In the genomic region with DNA sequence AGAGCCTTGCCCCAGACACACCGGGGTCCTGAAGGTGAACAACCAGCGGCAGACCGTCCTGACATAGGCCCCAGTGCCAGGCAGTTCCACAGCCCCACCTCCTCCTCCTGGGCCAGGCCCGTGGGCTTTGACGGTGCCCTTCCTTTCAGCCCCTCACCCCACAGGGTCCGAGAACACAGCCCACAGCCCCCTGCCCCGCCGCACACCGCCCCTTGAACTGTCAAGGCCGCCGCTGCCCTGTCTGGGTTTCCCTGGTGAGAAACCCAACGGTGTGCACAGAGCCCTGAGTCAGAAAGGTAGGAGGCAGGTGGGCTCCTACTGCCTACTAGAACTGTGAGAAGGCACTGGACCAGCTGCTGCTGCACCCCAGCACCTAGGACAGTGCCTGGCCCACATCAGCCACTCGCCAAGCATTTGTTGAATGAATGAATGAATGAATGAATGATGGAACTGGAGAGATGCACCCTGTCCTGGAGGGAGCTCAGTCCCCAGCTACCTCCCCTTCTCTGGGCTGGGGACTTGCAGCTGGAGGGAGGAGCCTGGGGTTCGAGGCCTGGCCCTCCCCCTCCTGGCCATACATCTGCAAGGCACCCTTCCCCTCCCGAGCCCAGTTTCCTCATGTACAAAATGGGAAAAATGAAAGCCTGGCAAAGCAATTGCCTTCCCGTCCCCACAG, we compare ENCODE assay signal across 19 cellular contexts.
DNase-seq lines count a peak whose midpoint lies in the region; ATAC-seq, FAIRE-seq and TF ChIP-seq lines count a peak whose summit lies in the region.
"Had no signal": no experiment of that assay in that cellular context is flagged by ENCODE, and none has a peak within 500 bp of the region (broad histone marks: within the 10 kb centered on the region; RNA-seq: fewer than 3 reads in every experiment).

No MANE protein-coding gene starts in this region.

- H3K27ac ChIP-seq in K562 (ENCODE audit: extremely low read depth, low read depth, low read length) = no peak overlapping the region
- H3K27ac ChIP-seq in neuronal stem cell (replicated peaks; ENCODE audit: low read length) = no peak overlapping the region
- H3K27ac ChIP-seq: breast epithelium, tibial nerve had no signal

- no peak overlapping the region for H3K18ac ChIP-seq in neuronal stem cell (ENCODE audit: low read length)

- peak overlapping the region; percentile 38 for H3K23ac ChIP-seq in neuronal stem cell (ENCODE audit: low read depth, low read length, poor library complexity)

- CTCF ChIA-PET in K562 (lab: Yijun Ruan, JAX; ENCODE audit: low intra/inter-chr PET ratio) = no interaction called here
- CTCF ChIA-PET in Calu3 (lab: Charles Lee) = interaction anchor here (1.6 kb wide), 1 partner anchor 30 kb away, joined by 4 read pairs; no protein-coding TSS in a partner anchor

- H2AFZ ChIP-seq in K562 (ENCODE audit: low read depth, low read length) = no peak overlapping the region
- no peak overlapping the region for H2AFZ ChIP-seq in neuronal stem cell (ENCODE audit: low read length)

- no peaks in the 10 kb centered on the region for H3K36me3 Mint-ChIP-seq in HFFc6 (ENCODE audit: low read depth)
- H3K36me3 Mint-ChIP-seq in Calu3 (ENCODE audit: insufficient read depth, unreplicated experiment) = no peaks in the 10 kb centered on the region
- H3K36me3 Mint-ChIP-seq: activated naive CD8-positive, alpha-beta T cell treated with anti-CD3 and anti-CD28 coated beads, Interleukin-2, amount 10 ng/mL, durations not matched to agents 7 days and 5 days; immature natural killer cell; naive thymus-derived CD4-positive, alpha-beta T cell had no signal

- H3K9ac ChIP-seq in K562 (ENCODE audit: insufficient read depth in 1 of 2, low read depth in 2 of 2, low read length in 2 of 2) = no peak overlapping the region
- no peak overlapping the region for H3K9ac ChIP-seq in neuronal stem cell (ENCODE audit: low read depth, low read length, poor library complexity)

- H3K79me2 ChIP-seq in K562 (ENCODE audit: control insufficient read depth, insufficient read depth, low read length) = no peaks in the 10 kb centered on the region

- no peak overlapping the region for H4K8ac ChIP-seq in neuronal stem cell (ENCODE audit: low read depth, low read length)

- no peak overlapping the region for H2BK120ac ChIP-seq in neuronal stem cell (ENCODE audit: low read depth, low read length)

- no peak overlapping the region for H3K27ac Mint-ChIP-seq in HFFc6
- H3K27ac Mint-ChIP-seq in Calu3 (ENCODE audit: unreplicated experiment) = no peak overlapping the region
- H3K27ac Mint-ChIP-seq: activated naive CD8-positive, alpha-beta T cell treated with anti-CD3 and anti-CD28 coated beads, Interleukin-2, amount 10 ng/mL, durations not matched to agents 7 days and 5 days; immature natural killer cell; naive thymus-derived CD4-positive, alpha-beta T cell had no signal

- H3K4me1 ChIP-seq in K562 (replicated peaks in 1 of 2; ENCODE audit: control insufficient read depth in 2 of 2, insufficient read depth in 2 of 2, low read length in 2 of 2) (no peaks in the 10 kb centered on the region; a peak in 1 of 5 replicates), neuronal stem cell (ENCODE audit: control insufficient read depth in 2 of 2, insufficient read depth in 1 of 2, low read depth in 1 of 2, low read length in 2 of 2) (no peaks in the 10 kb centered on the region)
- H3K4me1 ChIP-seq: breast epithelium had no signal

- H3K36me3 ChIP-seq in K562 (ENCODE audit: control insufficient read depth, insufficient read depth, low read length) = no peaks in the 10 kb centered on the region
- no peaks in the 10 kb centered on the region for H3K36me3 ChIP-seq in neuronal stem cell (replicated peaks in 1 of 2; ENCODE audit: control insufficient read depth in 2 of 2, insufficient read depth in 2 of 2, low read length in 2 of 2)
- H3K36me3 ChIP-seq: breast epithelium, tibial nerve had no signal

- FAIRE-seq in K562 (lab: Jason Lieb, UNC) = no peak

- in situ Hi-C loops in K562 (cut with MboI) = no loop called here

- TF ChIP-seq RAD21 in K562 (CRISPR knock-in tag; conservative IDR thresholded peaks at IDR 0.05 in 1 of 2, IDR thresholded peaks at IDR 0.05 in 1 of 2) = no peak

- H3K4me3 ChIP-seq in K562 = no peak overlapping the region
- no peak overlapping the region for H3K4me3 ChIP-seq in neuronal stem cell (ENCODE audit: low read length in 2 of 2)
- H3K4me3 ChIP-seq: breast epithelium, tibial nerve had no signal

- ATAC-seq in K562 = peak; percentile 54
- ATAC-seq in GM18873 (IDR thresholded peaks at IDR 0.05; ENCODE audit: low FRiP score, unreplicated experiment) = no peak
- ATAC-seq in GM19324 (IDR thresholded peaks at IDR 0.05; ENCODE audit: low FRiP score, unreplicated experiment) = no peak
- ATAC-seq: naive thymus-derived CD4-positive, alpha-beta T cell had no signal

- H3K9me3 Mint-ChIP-seq in HFFc6 (peaks cover 10% of the 10 kb centered on the region), Calu3 (ENCODE audit: low read depth, unreplicated experiment) (peaks cover 3% of the 10 kb centered on the region)
- H3K9me3 Mint-ChIP-seq: immature natural killer cell had no signal

- POLR2A ChIA-PET in K562 (lab: Yijun Ruan, JAX) = interaction anchor here (0.6 kb wide), 1 partner anchor 1524 kb away, joined by 3 read pairs; no protein-coding TSS in a partner anchor

- intact Hi-C loops in K562 (cut with micrococcal nuclease) = no loop called here
- intact Hi-C loops in Calu3 (cut with micrococcal nuclease; ENCODE audit: unreplicated experiment) = no loop called here

- H3K4me3 Mint-ChIP-seq in HFFc6 (no peak overlapping the region), Calu3 (ENCODE audit: low read depth, unreplicated experiment) (no peak overlapping the region)
- H3K4me3 Mint-ChIP-seq: activated naive CD8-positive, alpha-beta T cell treated with anti-CD3 and anti-CD28 coated beads, Interleukin-2, amount 10 ng/mL, durations not matched to agents 7 days and 5 days; immature natural killer cell; naive thymus-derived CD4-positive, alpha-beta T cell had no signal

- H3K9me3 ChIP-seq in K562 (replicated peaks; ENCODE audit: control insufficient read depth, insufficient read depth, low read depth, low read length) (no peaks in the 10 kb centered on the region), neuronal stem cell (replicated peaks in 1 of 2; ENCODE audit: control insufficient read depth in 2 of 2, insufficient read depth in 1 of 2, low read depth in 1 of 2, low read length in 2 of 2) (peaks cover 0 to 3% of the 10 kb centered on the region in 2 donors)

- BruUV-seq in K562 (replicated peaks; lab: Mats Ljungman, UMichigan) (no TSS peak), Calu3 (replicated peaks; lab: Mats Ljungman, UMichigan) (no TSS peak)

- WGBS in K562 (ENCODE audit: insufficient coverage, low coverage, missing lambda C conversion rate) = 11% methylated on average over 6 of the region's 16 CpGs
- no CpG with 5 or more reads among the region's 16 CpGs for WGBS in neuronal stem cell (ENCODE audit: extremely low coverage in 2 of 2, insufficient read length in 2 of 2, insufficient replicate concordance in 1 of 2), 2 donors

- H3K4me1 Mint-ChIP-seq in HFFc6 (ENCODE audit: low read depth) = no peaks in the 10 kb centered on the region
- H3K4me1 Mint-ChIP-seq in Calu3 (ENCODE audit: low read depth, unreplicated experiment) = peaks cover 19% of the 10 kb centered on the region

- H3K79me1 ChIP-seq in neuronal stem cell (ENCODE audit: low read depth, low read length) = no peaks in the 10 kb centered on the region

- TF ChIP-seq CTCF in GM10266 (IDR thresholded peaks at IDR 0.05; ENCODE audit: control insufficient read depth, insufficient read depth, low read depth, missing control alignments) (peak; percentile 8), HFFc6 (IDR thresholded peaks at IDR 0.05) (peak; percentile 34; the same call in 1 of the 2 replicates), K562 (IDR thresholded peaks at IDR 0.05 in 2 of 3, conservative IDR thresholded peaks at IDR 0.05 in 1 of 3; ENCODE audit: insufficient read depth in 2 of 3, low read depth in 1 of 3, low read length in 3 of 3) (peak in 1 of 3 experiments; percentile 21; a peak in 1 of 6 replicates), Calu3 (IDR thresholded peaks at IDR 0.05; ENCODE audit: unreplicated experiment) (no peak)

- no peaks in the 10 kb centered on the region for H3K9me1 ChIP-seq in K562 (ENCODE audit: control insufficient read depth, insufficient read depth, low read length)

- DNase-seq in GM10266 (ENCODE audit: extremely low spot score) (no peak), HFFc6 (no peak), K562 (ENCODE audit: extremely low read depth in 1 of 4, low spot score in 3 of 4) (peak in 1 of 4 experiments; percentile 18), neuronal stem cell (ENCODE audit: low spot score) (no peak), Calu3 (no peak)
- DNase-seq in stimulated activated CD4-positive, alpha-beta T cell treated with anti-CD3 and anti-CD28 coated beads, Interleukin-15, amount 100 ng/mL, for 24 hours = no peak
- DNase-seq: activated naive CD8-positive, alpha-beta T cell treated with anti-CD3 and anti-CD28 coated beads, Interleukin-2, amount 10 ng/mL, durations not matched to agents 7 days and 5 days; C1 segment of cervical spinal cord; dermis blood vessel endothelial cell; DMS153; immature natural killer cell; naive thymus-derived CD4-positive, alpha-beta T cell; NCI-H2171; NCI-H82; stimulated activated naive CD4-positive, alpha-beta T cell treated with Interleukin-2 at 50 U/mL for 16 hours had no signal

- no peak for TF ChIP-seq POLR2A in K562 (conservative IDR thresholded peaks at IDR 0.05)

- no peak overlapping the region for H2BK5ac ChIP-seq in neuronal stem cell (ENCODE audit: low read length)

- H3K14ac ChIP-seq in neuronal stem cell (ENCODE audit: low read length) = no peak overlapping the region

- H4K91ac ChIP-seq in neuronal stem cell (ENCODE audit: low read depth, low read length, poor library complexity) = no peak overlapping the region

- no peak overlapping the region for H3K4ac ChIP-seq in neuronal stem cell (ENCODE audit: low read length)

- no peak overlapping the region for H3K4me2 ChIP-seq in K562 (ENCODE audit: insufficient read depth, low read length)
- no peak overlapping the region for H3K4me2 ChIP-seq in neuronal stem cell (ENCODE audit: insufficient read depth, low read length, poor library complexity, severe bottlenecking)

- no peak overlapping the region for H2BK12ac ChIP-seq in neuronal stem cell (ENCODE audit: low read length)

- peaks cover 40% of the 10 kb centered on the region for H3K27me3 Mint-ChIP-seq in HFFc6 (ENCODE audit: insufficient read depth)
- peaks cover 60% of the 10 kb centered on the region for H3K27me3 Mint-ChIP-seq in Calu3 (ENCODE audit: unreplicated experiment)

- H3K27me3 ChIP-seq in K562 (ENCODE audit: control insufficient read depth in 2 of 2, insufficient read depth in 2 of 2, low read length in 2 of 2) (peaks cover 4 to 42% of the 10 kb centered on the region in 2 experiments; a peak in 3 of 5 replicates), neuronal stem cell (ENCODE audit: control insufficient read depth in 3 of 3, insufficient read depth in 3 of 3, low read depth in 1 of 3, low read length in 3 of 3) (peaks cover 0 to 13% (median 0%) of the 10 kb centered on the region in 3 experiments)
- H3K27me3 ChIP-seq: breast epithelium had no signal

- H2BK15ac ChIP-seq in neuronal stem cell (ENCODE audit: low read length) = no peak overlapping the region

- no peaks in the 10 kb centered on the region; the same call in 1 of the 2 replicates for H4K20me1 ChIP-seq in K562 (replicated peaks; ENCODE audit: control insufficient read depth, insufficient read depth, low read length)

- H2AK5ac ChIP-seq in neuronal stem cell (ENCODE audit: low read depth, low read length) = no peak overlapping the region

- TF ChIP-seq EP300 in K562 (IDR thresholded peaks at IDR 0.05; ENCODE audit: low read length) = no peak
